ENCODE assay signal across 20 cellular contexts in genomic region chr16:73669535-73670274, GRCh38.
"Had no signal": no experiment of that assay in that cellular context is flagged by ENCODE, and none has a peak within 500 bp of the region (broad histone marks: within the 10 kb centered on the region; RNA-seq: fewer than 3 reads in every experiment).

No MANE protein-coding gene starts in this region.

- H3K4me1 ChIP-seq: adrenal gland, breast epithelium had no signal

- H3K27me3 Mint-ChIP-seq: activated naive CD8-positive, alpha-beta T cell treated with anti-CD3 and anti-CD28 coated beads, Interleukin-2, amount 10 ng/mL, durations not matched to agents 7 days and 5 days had no signal

- DNase-seq: activated CD4-positive, alpha-beta T cell treated with anti-CD3 and anti-CD28 coated beads for 4 hours; activated CD8-positive, alpha-beta memory T cell treated with anti-CD3 and anti-CD28 coated beads, Interleukin-2, amount 50 U/mL, for 48 hours; activated CD8-positive, alpha-beta T cell treated with anti-CD3 and anti-CD28 coated beads for 36 hours; activated naive CD4-positive, alpha-beta T cell treated with anti-CD3 and anti-CD28 coated beads, Interleukin-2, amount 50 U/mL, for 16 hours; activated naive CD8-positive, alpha-beta T cell treated with anti-CD3 and anti-CD28 coated beads, Interleukin-2, amount 10 ng/mL, durations not matched to agents 7 days and 5 days; activated T-cell treated with anti-CD3 and anti-CD28 coated beads, Interleukin-2, amount 50 U/mL, for 1 hour; adrenal gland; anterior cingulate cortex; caudate nucleus; MM.1S; NCI-H1105 treated with DMSO at 0.1 percent for 48 hours; NCI-H2029 treated with DMSO at 0.1 percent for 48 hours; NCI-H446; NCI-H524 treated with DMSO at 0.1 percent for 48 hours; NCI-H774; PC-9; SHP77 treated with DMSO at 0.1 percent for 48 hours had no signal

- H3K9me3 ChIP-seq: adrenal gland had no signal

- H3K4me3 ChIP-seq: adrenal gland, breast epithelium, PC-9 had no signal

- H3K36me3 ChIP-seq: adrenal gland, breast epithelium had no signal

- H3K27ac ChIP-seq: adrenal gland, breast epithelium, PC-9 had no signal

- ATAC-seq: activated CD4-positive, CD25-positive, alpha-beta regulatory T cell treated with anti-CD3 and anti-CD28 coated beads, Interleukin-2, amount 50 U/mL, for 24 hours; activated CD8-positive, alpha-beta T cell treated with anti-CD3 and anti-CD28 coated beads for 36 hours had no signal

- H3K36me3 Mint-ChIP-seq: activated naive CD8-positive, alpha-beta T cell treated with anti-CD3 and anti-CD28 coated beads, Interleukin-2, amount 10 ng/mL, durations not matched to agents 7 days and 5 days had no signal

- H3K27me3 ChIP-seq: adrenal gland had no signal

- H2AFZ ChIP-seq: PC-9 had no signal

- H3K27ac Mint-ChIP-seq: activated CD8-positive, alpha-beta T cell treated with anti-CD3 and anti-CD28 coated beads for 36 hours; activated naive CD8-positive, alpha-beta T cell treated with anti-CD3 and anti-CD28 coated beads, Interleukin-2, amount 10 ng/mL, durations not matched to agents 7 days and 5 days; T-helper 1 cell treated with Interleukin-12 subunit alpha and Interleukin-12 subunit beta and Interleukin-4 antibody, amounts not matched to agents 30 μg/mL and 1 μg/mL, for 36 hours had no signal

- H3K4me2 ChIP-seq: PC-9 had no signal

- H3K4me3 Mint-ChIP-seq: activated CD8-positive, alpha-beta T cell treated with anti-CD3 and anti-CD28 coated beads for 36 hours; activated naive CD8-positive, alpha-beta T cell treated with anti-CD3 and anti-CD28 coated beads, Interleukin-2, amount 10 ng/mL, durations not matched to agents 7 days and 5 days; T-helper 1 cell treated with Interleukin-12 subunit alpha and Interleukin-12 subunit beta and Interleukin-4 antibody, amounts not matched to agents 30 μg/mL and 1 μg/mL, for 36 hours had no signal

- H3K4me1 Mint-ChIP-seq: activated naive CD8-positive, alpha-beta T cell treated with anti-CD3 and anti-CD28 coated beads, Interleukin-2, amount 10 ng/mL, durations not matched to agents 7 days and 5 days had no signal
